1 cellular context compared by ENCODE assay signal in the genomic region with DNA sequence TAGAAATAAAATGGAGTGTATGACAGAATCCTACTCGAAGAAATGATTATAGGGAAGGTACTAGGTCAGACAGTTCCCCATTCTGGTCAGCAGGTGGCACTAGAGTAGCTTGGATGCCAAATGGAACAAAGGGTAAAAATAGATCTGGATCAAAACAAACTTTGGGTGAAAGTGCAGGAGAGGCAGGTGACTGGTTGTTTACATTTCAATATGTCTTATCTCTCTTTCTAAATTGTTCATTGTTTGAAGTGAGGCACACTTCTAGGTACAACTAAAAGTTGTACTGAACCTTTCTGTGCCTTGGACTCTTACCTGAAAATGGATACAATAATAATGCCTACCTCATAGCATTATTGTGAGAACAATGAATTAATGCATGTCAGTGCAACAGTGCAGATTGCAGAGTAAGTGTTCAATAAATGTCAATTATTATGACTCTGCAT.
TF ChIP-seq lines count a peak whose summit lies in the region.

No MANE protein-coding gene starts in this region.

TF ChIP-seq in GM23338, 12 proteins besides CTCF, POLR2A, EP300 and RAD21:
- TF ChIP-seq, protein P1, sequence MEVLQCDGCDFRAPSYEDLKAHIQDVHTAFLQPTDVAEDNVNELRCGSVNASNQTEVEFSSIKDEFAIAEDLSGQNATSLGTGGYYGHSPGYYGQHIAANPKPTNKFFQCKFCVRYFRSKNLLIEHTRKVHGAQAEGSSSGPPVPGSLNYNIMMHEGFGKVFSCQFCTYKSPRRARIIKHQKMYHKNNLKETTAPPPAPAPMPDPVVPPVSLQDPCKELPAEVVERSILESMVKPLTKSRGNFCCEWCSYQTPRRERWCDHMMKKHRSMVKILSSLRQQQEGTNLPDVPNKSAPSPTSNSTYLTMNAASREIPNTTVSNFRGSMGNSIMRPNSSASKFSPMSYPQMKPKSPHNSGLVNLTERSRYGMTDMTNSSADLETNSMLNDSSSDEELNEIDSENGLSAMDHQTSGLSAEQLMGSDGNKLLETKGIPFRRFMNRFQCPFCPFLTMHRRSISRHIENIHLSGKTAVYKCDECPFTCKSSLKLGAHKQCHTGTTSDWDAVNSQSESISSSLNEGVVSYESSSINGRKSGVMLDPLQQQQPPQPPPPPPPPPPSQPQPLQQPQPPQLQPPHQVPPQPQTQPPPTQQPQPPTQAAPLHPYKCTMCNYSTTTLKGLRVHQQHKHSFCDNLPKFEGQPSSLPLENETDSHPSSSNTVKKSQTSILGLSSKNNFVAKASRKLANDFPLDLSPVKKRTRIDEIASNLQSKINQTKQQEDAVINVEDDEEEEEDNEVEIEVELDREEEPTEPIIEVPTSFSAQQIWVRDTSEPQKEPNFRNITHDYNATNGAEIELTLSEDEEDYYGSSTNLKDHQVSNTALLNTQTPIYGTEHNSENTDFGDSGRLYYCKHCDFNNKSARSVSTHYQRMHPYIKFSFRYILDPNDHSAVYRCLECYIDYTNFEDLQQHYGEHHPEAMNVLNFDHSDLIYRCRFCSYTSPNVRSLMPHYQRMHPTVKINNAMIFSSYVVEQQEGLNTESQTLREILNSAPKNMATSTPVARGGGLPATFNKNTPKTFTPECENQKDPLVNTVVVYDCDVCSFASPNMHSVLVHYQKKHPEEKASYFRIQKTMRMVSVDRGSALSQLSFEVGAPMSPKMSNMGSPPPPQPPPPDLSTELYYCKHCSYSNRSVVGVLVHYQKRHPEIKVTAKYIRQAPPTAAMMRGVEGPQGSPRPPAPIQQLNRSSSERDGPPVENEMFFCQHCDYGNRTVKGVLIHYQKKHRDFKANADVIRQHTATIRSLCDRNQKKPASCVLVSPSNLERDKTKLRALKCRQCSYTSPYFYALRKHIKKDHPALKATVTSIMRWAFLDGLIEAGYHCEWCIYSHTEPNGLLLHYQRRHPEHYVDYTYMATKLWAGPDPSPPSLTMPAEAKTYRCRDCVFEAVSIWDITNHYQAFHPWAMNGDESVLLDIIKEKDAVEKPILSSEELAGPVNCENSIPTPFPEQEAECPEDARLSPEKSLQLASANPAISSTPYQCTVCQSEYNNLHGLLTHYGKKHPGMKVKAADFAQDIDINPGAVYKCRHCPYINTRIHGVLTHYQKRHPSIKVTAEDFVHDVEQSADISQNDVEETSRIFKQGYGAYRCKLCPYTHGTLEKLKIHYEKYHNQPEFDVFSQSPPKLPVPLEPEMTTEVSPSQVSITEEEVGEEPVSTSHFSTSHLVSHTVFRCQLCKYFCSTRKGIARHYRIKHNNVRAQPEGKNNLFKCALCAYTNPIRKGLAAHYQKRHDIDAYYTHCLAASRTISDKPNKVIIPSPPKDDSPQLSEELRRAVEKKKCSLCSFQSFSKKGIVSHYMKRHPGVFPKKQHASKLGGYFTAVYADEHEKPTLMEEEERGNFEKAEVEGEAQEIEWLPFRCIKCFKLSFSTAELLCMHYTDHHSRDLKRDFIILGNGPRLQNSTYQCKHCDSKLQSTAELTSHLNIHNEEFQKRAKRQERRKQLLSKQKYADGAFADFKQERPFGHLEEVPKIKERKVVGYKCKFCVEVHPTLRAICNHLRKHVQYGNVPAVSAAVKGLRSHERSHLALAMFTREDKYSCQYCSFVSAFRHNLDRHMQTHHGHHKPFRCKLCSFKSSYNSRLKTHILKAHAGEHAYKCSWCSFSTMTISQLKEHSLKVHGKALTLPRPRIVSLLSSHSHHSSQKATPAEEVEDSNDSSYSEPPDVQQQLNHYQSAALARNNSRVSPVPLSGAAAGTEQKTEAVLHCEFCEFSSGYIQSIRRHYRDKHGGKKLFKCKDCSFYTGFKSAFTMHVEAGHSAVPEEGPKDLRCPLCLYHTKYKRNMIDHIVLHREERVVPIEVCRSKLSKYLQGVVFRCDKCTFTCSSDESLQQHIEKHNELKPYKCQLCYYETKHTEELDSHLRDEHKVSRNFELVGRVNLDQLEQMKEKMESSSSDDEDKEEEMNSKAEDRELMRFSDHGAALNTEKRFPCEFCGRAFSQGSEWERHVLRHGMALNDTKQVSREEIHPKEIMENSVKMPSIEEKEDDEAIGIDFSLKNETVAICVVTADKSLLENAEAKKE (CRISPR knock-in tag; IDR thresholded peaks at IDR 0.05), result no peak
- TF ChIP-seq, protein P2, sequence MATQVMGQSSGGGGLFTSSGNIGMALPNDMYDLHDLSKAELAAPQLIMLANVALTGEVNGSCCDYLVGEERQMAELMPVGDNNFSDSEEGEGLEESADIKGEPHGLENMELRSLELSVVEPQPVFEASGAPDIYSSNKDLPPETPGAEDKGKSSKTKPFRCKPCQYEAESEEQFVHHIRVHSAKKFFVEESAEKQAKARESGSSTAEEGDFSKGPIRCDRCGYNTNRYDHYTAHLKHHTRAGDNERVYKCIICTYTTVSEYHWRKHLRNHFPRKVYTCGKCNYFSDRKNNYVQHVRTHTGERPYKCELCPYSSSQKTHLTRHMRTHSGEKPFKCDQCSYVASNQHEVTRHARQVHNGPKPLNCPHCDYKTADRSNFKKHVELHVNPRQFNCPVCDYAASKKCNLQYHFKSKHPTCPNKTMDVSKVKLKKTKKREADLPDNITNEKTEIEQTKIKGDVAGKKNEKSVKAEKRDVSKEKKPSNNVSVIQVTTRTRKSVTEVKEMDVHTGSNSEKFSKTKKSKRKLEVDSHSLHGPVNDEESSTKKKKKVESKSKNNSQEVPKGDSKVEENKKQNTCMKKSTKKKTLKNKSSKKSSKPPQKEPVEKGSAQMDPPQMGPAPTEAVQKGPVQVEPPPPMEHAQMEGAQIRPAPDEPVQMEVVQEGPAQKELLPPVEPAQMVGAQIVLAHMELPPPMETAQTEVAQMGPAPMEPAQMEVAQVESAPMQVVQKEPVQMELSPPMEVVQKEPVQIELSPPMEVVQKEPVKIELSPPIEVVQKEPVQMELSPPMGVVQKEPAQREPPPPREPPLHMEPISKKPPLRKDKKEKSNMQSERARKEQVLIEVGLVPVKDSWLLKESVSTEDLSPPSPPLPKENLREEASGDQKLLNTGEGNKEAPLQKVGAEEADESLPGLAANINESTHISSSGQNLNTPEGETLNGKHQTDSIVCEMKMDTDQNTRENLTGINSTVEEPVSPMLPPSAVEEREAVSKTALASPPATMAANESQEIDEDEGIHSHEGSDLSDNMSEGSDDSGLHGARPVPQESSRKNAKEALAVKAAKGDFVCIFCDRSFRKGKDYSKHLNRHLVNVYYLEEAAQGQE (IDR thresholded peaks at IDR 0.05; ENCODE audit: unreplicated experiment), result no peak
- TF ChIP-seq ZNF114 (CRISPR knock-in tag; IDR thresholded peaks at IDR 0.05) (no peak), ZNF331 (CRISPR knock-in tag; IDR thresholded peaks at IDR 0.05; ENCODE audit: low read depth) (no peak), EZH2 (IDR thresholded peaks at IDR 0.05; ENCODE audit: low read depth, unreplicated experiment) (no peak), EZH2phosphoT487 (IDR thresholded peaks at IDR 0.05; ENCODE audit: unreplicated experiment) (no peak), STAT1 (IDR thresholded peaks at IDR 0.05; ENCODE audit: unreplicated experiment) (no peak), JUNB (IDR thresholded peaks at IDR 0.05; ENCODE audit: unreplicated experiment) (no peak), NANOG (IDR thresholded peaks at IDR 0.05; ENCODE audit: borderline replicate concordance) (no peak), POLR2AphosphoS5 (IDR thresholded peaks at IDR 0.05; ENCODE audit: low read depth) (no peak), CREB1 (CRISPR knock-in tag; IDR thresholded peaks at IDR 0.05; ENCODE audit: low read depth) (no peak)
- TF ChIP-seq, protein P3, sequence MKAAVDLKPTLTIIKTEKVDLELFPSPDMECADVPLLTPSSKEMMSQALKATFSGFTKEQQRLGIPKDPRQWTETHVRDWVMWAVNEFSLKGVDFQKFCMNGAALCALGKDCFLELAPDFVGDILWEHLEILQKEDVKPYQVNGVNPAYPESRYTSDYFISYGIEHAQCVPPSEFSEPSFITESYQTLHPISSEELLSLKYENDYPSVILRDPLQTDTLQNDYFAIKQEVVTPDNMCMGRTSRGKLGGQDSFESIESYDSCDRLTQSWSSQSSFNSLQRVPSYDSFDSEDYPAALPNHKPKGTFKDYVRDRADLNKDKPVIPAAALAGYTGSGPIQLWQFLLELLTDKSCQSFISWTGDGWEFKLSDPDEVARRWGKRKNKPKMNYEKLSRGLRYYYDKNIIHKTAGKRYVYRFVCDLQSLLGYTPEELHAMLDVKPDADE (IDR thresholded peaks at IDR 0.05), result no peak
